In the genomic region with DNA sequence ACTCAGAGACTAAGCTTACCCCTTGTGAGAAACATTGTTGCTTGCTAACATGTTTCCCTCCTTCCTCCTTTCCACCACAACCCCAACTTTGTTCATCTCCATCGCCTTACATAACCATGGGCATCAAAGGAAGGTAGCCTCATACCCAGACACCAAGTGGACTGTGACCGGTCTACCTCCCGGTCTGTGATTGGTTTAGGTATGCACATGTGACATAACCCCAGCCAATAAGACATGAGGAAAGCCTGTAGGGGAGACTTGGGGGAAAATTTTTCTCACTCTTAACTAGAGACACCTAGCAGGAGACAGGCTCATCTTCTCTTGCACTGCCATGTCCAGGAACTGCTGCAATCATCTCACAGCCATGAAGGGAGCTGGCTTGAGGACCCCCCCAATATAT, we compare ENCODE assay signal across 28 cellular contexts.
"Had no signal": no experiment of that assay in that cellular context is flagged by ENCODE, and none has a peak within 500 bp of the region (broad histone marks: within the 10 kb centered on the region; RNA-seq: fewer than 3 reads in every experiment).

No MANE protein-coding gene starts in this region.

- H3K4me3 ChIP-seq: SJCRH30 had no signal

- H3K4me1 ChIP-seq: SJCRH30 had no signal

- H3K9ac ChIP-seq: SK-N-SH had no signal

- H3K36me3 ChIP-seq: brain microvascular endothelial cell, SJCRH30 had no signal

- H3K4me2 ChIP-seq: SK-N-SH had no signal

- ATAC-seq: activated CD4-positive, alpha-beta T cell treated with anti-CD3 and anti-CD28 coated beads for 36 hours; activated CD4-positive, CD25-positive, alpha-beta regulatory T cell treated with anti-CD3 and anti-CD28 coated beads, Interleukin-2, amount 50 U/mL, for 24 hours; activated naive CD4-positive, alpha-beta T cell treated with anti-CD3 and anti-CD28 coated beads, Interleukin-2, amount 50 U/mL, for 72 hours; activated T-cell treated with anti-CD3 and anti-CD28 coated beads, Interleukin-2, amount 50 U/mL, for 4 hours had no signal

- H3K27me3 ChIP-seq: brain microvascular endothelial cell, SJCRH30 had no signal

- DNase-seq: activated CD4-positive, alpha-beta memory T cell treated with anti-CD3 and anti-CD28 coated beads for 36 hours; activated CD4-positive, alpha-beta T cell treated with anti-CD3 and anti-CD28 coated beads for 36 hours; activated CD4-positive, alpha-beta T cell treated with anti-CD3 and anti-CD28 coated beads, Interleukin-2, amount 50 U/mL, for 1 hour; activated CD8-positive, alpha-beta memory T cell treated with anti-CD3 and anti-CD28 coated beads, Interleukin-2, amount 50 U/mL, for 4 hours; activated gamma-delta T cell treated with Interleukin-2 at 50 U/mL for 16 hours; activated naive CD4-positive, alpha-beta T cell treated with anti-CD3 and anti-CD28 coated beads for 36 hours; activated T-cell treated with anti-CD3 and anti-CD28 coated beads for 4 hours; activated T-cell treated with anti-CD3 and anti-CD28 coated beads, Interleukin-2, amount 50 U/mL, for 4 hours; amniotic stem cell; aorta; brain microvascular endothelial cell; central memory CD4-positive, alpha-beta T cell; NCI-H1048; NCI-H1105 treated with DMSO at 0.1 percent for 48 hours; NCI-H1436; NCI-H1694; NCI-H1930; NCI-H2081 treated with DMSO at 0.1 percent for 48 hours; NCI-H345; NCI-H524 treated with DMSO at 0.1 percent for 48 hours; NK-92 treated with Interleukin-12 subunit alpha and Interleukin-12 subunit beta, amount 100 ng/mL, for 24 hours; SHP77; SJCRH30; SK-N-SH had no signal

- H3K27ac ChIP-seq: brain microvascular endothelial cell, SJCRH30 had no signal

- FAIRE-seq: colon, TTC549 had no signal

- H3K9me2 ChIP-seq: SK-N-SH had no signal

- H3K9me3 ChIP-seq: SJCRH30, SK-N-SH had no signal
